Comparison of ENCODE assay signal across 26 cellular contexts in the genomic region with DNA sequence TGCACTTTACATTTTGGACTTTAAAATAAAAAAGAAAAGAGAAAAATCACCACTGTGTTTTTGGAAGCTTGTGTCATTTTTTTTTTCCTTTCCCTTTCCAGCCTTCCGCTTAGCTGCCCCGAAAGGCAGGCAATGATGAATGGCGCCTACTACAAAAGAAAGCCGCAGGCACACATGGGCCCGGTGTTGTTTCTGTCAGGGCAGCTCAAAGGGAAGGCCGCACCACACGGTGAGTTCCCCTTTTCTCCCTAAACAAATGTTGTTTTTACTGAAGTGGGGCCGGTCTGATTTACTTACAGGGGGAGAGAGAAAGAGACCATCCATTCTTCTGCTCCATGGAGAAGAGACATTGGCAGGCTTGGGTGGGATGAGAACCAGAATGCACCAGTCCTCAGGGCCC.
"Had no signal": no experiment of that assay in that cellular context is flagged by ENCODE, and none has a peak within 500 bp of the region (broad histone marks: within the 10 kb centered on the region; RNA-seq: fewer than 3 reads in every experiment).

No MANE protein-coding gene starts in this region.

- H3K4me1 Mint-ChIP-seq: activated naive CD4-positive, alpha-beta T cell treated with anti-CD3 and anti-CD28 coated beads, Interleukin-2, amount 50 U/mL, for 24 hours; naive thymus-derived CD4-positive, alpha-beta T cell; stimulated activated effector memory CD8-positive, alpha-beta T cell treated with anti-CD3 and anti-CD28 coated beads, Interleukin-12 subunit alpha, Interleukin-12 subunit beta, amount 100 ng/mL, for 72 hours; stimulated activated naive CD8-positive, alpha-beta T cell treated with anti-CD3 and anti-CD28 coated beads, Interleukin-15, amount 100 ng/mL, for 72 hours had no signal

- ATAC-seq: activated CD8-positive, alpha-beta T cell treated with anti-CD3 and anti-CD28 coated beads, Interleukin-2, amount 10 ng/mL, durations not matched to agents 7 days and 5 days; effector memory CD8-positive, alpha-beta T cell; gastrocnemius medialis; left lobe of liver; lower lobe of right lung; naive thymus-derived CD4-positive, alpha-beta T cell; right lobe of liver; stimulated activated effector memory CD8-positive, alpha-beta T cell treated with anti-CD3 and anti-CD28 coated beads, Interleukin-12 subunit alpha, Interleukin-12 subunit beta, amount 100 ng/mL, for 72 hours; stimulated activated naive CD8-positive, alpha-beta T cell treated with anti-CD3 and anti-CD28 coated beads, Interleukin-15, amount 100 ng/mL, for 72 hours had no signal

- H3K27ac ChIP-seq: brain microvascular endothelial cell, esophagus muscularis mucosa, gastrocnemius medialis, lower lobe of right lung, parathyroid adenoma, right lobe of liver, skin epidermis, tibial artery, WERI-Rb-1 had no signal

- H3K36me3 Mint-ChIP-seq: activated naive CD4-positive, alpha-beta T cell treated with anti-CD3 and anti-CD28 coated beads, Interleukin-2, amount 50 U/mL, for 24 hours; naive thymus-derived CD4-positive, alpha-beta T cell; stimulated activated effector memory CD8-positive, alpha-beta T cell treated with anti-CD3 and anti-CD28 coated beads, Interleukin-12 subunit alpha, Interleukin-12 subunit beta, amount 100 ng/mL, for 72 hours had no signal

- H3K79me2 ChIP-seq: parathyroid adenoma had no signal

- H3K9me3 ChIP-seq: esophagus muscularis mucosa, gastrocnemius medialis, lower lobe of right lung, right lobe of liver, tibial artery had no signal

- H3K27me3 ChIP-seq: brain microvascular endothelial cell, esophagus muscularis mucosa, gastrocnemius medialis, right lobe of liver, tibial artery had no signal

- H3K4me1 ChIP-seq: gastrocnemius medialis, lower lobe of right lung, parathyroid adenoma had no signal

- H3K4me3 ChIP-seq: esophagus muscularis mucosa, gastrocnemius medialis, lower lobe of right lung, right lobe of liver, skin epidermis, tibial artery had no signal

- H3K9ac ChIP-seq: parathyroid adenoma had no signal

- H3K4me3 Mint-ChIP-seq: activated CD8-positive, alpha-beta T cell treated with anti-CD3 and anti-CD28 coated beads, Interleukin-2, amount 10 ng/mL, durations not matched to agents 7 days and 5 days; activated naive CD4-positive, alpha-beta T cell treated with anti-CD3 and anti-CD28 coated beads, Interleukin-2, amount 50 U/mL, for 24 hours; effector memory CD8-positive, alpha-beta T cell; naive thymus-derived CD4-positive, alpha-beta T cell; stimulated activated effector memory CD8-positive, alpha-beta T cell treated with anti-CD3 and anti-CD28 coated beads, Interleukin-12 subunit alpha, Interleukin-12 subunit beta, amount 100 ng/mL, for 72 hours; stimulated activated naive CD8-positive, alpha-beta T cell treated with anti-CD3 and anti-CD28 coated beads, Interleukin-15, amount 100 ng/mL, for 72 hours had no signal

- DNase-seq: activated CD4-positive, alpha-beta T cell treated with anti-CD3 and anti-CD28 coated beads for 1 hour; activated CD4-positive, alpha-beta T cell treated with anti-CD3 and anti-CD28 coated beads, Interleukin-2, amount 50 U/mL, for 1 hour; activated CD8-positive, alpha-beta T cell treated with anti-CD3 and anti-CD28 coated beads, Interleukin-2, amount 10 ng/mL, durations not matched to agents 7 days and 5 days; activated gamma-delta T cell treated with Interleukin-2 at 50 U/mL for 16 hours; anterior cingulate cortex; brain microvascular endothelial cell; caudate nucleus; effector memory CD8-positive, alpha-beta T cell; gastrocnemius medialis; hypothalamus; lower lobe of right lung; naive thymus-derived CD4-positive, alpha-beta T cell; right lobe of liver; stimulated activated CD4-positive, alpha-beta T cell treated with anti-CD3 and anti-CD28 coated beads, Interleukin-2, amount 100 ng/mL, for 24 hours; stimulated activated naive CD8-positive, alpha-beta T cell treated with anti-CD3 and anti-CD28 coated beads, Interleukin-15, amount 100 ng/mL, for 72 hours; T-helper 1 cell; tibial artery; WERI-Rb-1 had no signal

- FAIRE-seq: keratinocyte, TTC549 had no signal

- H3K27ac Mint-ChIP-seq: activated CD8-positive, alpha-beta T cell treated with anti-CD3 and anti-CD28 coated beads, Interleukin-2, amount 10 ng/mL, durations not matched to agents 7 days and 5 days; activated naive CD4-positive, alpha-beta T cell treated with anti-CD3 and anti-CD28 coated beads, Interleukin-2, amount 50 U/mL, for 24 hours; effector memory CD8-positive, alpha-beta T cell; naive thymus-derived CD4-positive, alpha-beta T cell; stimulated activated effector memory CD8-positive, alpha-beta T cell treated with anti-CD3 and anti-CD28 coated beads, Interleukin-12 subunit alpha, Interleukin-12 subunit beta, amount 100 ng/mL, for 72 hours; stimulated activated naive CD8-positive, alpha-beta T cell treated with anti-CD3 and anti-CD28 coated beads, Interleukin-15, amount 100 ng/mL, for 72 hours had no signal

- H3K9me3 Mint-ChIP-seq: activated naive CD4-positive, alpha-beta T cell treated with anti-CD3 and anti-CD28 coated beads, Interleukin-2, amount 50 U/mL, for 24 hours; effector memory CD8-positive, alpha-beta T cell; stimulated activated effector memory CD8-positive, alpha-beta T cell treated with anti-CD3 and anti-CD28 coated beads, Interleukin-12 subunit alpha, Interleukin-12 subunit beta, amount 100 ng/mL, for 72 hours; stimulated activated naive CD8-positive, alpha-beta T cell treated with anti-CD3 and anti-CD28 coated beads, Interleukin-15, amount 100 ng/mL, for 72 hours had no signal

- H2AFZ ChIP-seq: parathyroid adenoma had no signal

- H3K36me3 ChIP-seq: brain microvascular endothelial cell, esophagus muscularis mucosa, gastrocnemius medialis, lower lobe of right lung, right lobe of liver, tibial artery, WERI-Rb-1 had no signal
